ENCODE assay signal across 9 cellular contexts in genomic region chr17:57370051-57370581, GRCh38.
A peak's percentile ranks its signal among the peaks of the same experiment; 100 is the strongest.
DNase-seq lines count a peak whose midpoint lies in the region; ATAC-seq and TF ChIP-seq lines count a peak whose summit lies in the region.
"Had no signal": no experiment of that assay in that cellular context is flagged by ENCODE, and none has a peak within 500 bp of the region (broad histone marks: within the 10 kb centered on the region; RNA-seq: fewer than 3 reads in every experiment).

No MANE protein-coding gene starts in this region.

- ATAC-seq in GM19452 (IDR thresholded peaks at IDR 0.05; ENCODE audit: unreplicated experiment) (peak; percentile 70), GM19351 (IDR thresholded peaks at IDR 0.05; ENCODE audit: unreplicated experiment) (no peak), HG03442 (IDR thresholded peaks at IDR 0.05; ENCODE audit: unreplicated experiment) (no peak)

- H3K4me1 ChIP-seq in left ventricle myocardium inferior (peaks cover 57% of the 10 kb centered on the region), uterus (no peaks in the 10 kb centered on the region)

- TF ChIP-seq POLR2A in uterus (IDR thresholded peaks at IDR 0.05), result no peak

- H3K36me3 ChIP-seq in left ventricle myocardium inferior, result no peaks in the 10 kb centered on the region
- no peaks in the 10 kb centered on the region for H3K36me3 ChIP-seq in uterus

- peak overlapping the region; percentile 75 for H3K27ac ChIP-seq in left ventricle myocardium inferior (replicated peaks)
- no peak overlapping the region for H3K27ac ChIP-seq in uterus

- H3K9me3 ChIP-seq in left ventricle myocardium inferior (replicated peaks) (peaks cover 11% of the 10 kb centered on the region), uterus (no peaks in the 10 kb centered on the region)

- H3K4me3 ChIP-seq in left ventricle myocardium inferior (no peak overlapping the region), uterus (no peak overlapping the region)

- no peak for TF ChIP-seq CTCF in left ventricle myocardium inferior (IDR thresholded peaks at IDR 0.05; ENCODE audit: borderline replicate concordance)
- TF ChIP-seq CTCF in uterus (IDR thresholded peaks at IDR 0.05), result no peak

- intact Hi-C loops in left ventricle myocardium inferior (cut with micrococcal nuclease) (no loop called here), uterus (cut with DNase I; ENCODE audit: low total_unique reads) (no loop called here)

- DNase-seq in A172 (ENCODE audit: low spot score) (peak; percentile 12), NCI-H526 (lab: John Stamatoyannopoulos, UW) (peak; percentile 9 to 31), left ventricle myocardium inferior (no peak), uterus (no peak), NCI-H2227 treated with DMSO at 0.1 percent for 48 hours (lab: John Stamatoyannopoulos, UW) (no peak)
- DNase-seq: cortex of kidney had no signal

- no peaks in the 10 kb centered on the region for H3K27me3 ChIP-seq in left ventricle myocardium inferior (ENCODE audit: low read depth)
- no peaks in the 10 kb centered on the region for H3K27me3 ChIP-seq in uterus

Comparison
In these comparisons a context has a peak if more than half of its experiments do, and no peak if none do; other contexts are left out.
1. DNase-seq: peak in A172 (single experiment) and NCI-H526 (2 of 2); none in left ventricle myocardium inferior (single experiment), uterus (0 of 2) and NCI-H2227 treated with DMSO at 0.1 percent for 48 hours (single experiment).